14 cellular contexts compared by ENCODE assay signal in genomic region chr12:129570796-129571400, GRCh38.
"Had no signal": no experiment of that assay in that cellular context is flagged by ENCODE, and none has a peak within 500 bp of the region (broad histone marks: within the 10 kb centered on the region; RNA-seq: fewer than 3 reads in every experiment).

No MANE protein-coding gene starts in this region.

- H3K27ac ChIP-seq: hepatocyte, lower lobe of right lung, right atrium auricular region, transverse colon had no signal

- H3K79me2 ChIP-seq: hepatocyte had no signal

- H3K36me3 ChIP-seq: lower lobe of right lung, right atrium auricular region, transverse colon had no signal

- H3K4me3 ChIP-seq: hepatocyte, lower lobe of right lung, right atrium auricular region, transverse colon had no signal

- H3K27me3 ChIP-seq: hepatocyte, right atrium auricular region, transverse colon had no signal

- H3K9me3 ChIP-seq: lower lobe of right lung, right atrium auricular region, transverse colon had no signal

- H3K4me2 ChIP-seq: hepatocyte had no signal

- H2AFZ ChIP-seq: hepatocyte had no signal

- H3K4me1 ChIP-seq: lower lobe of right lung, right atrium auricular region, transverse colon had no signal

- DNase-seq: activated CD4-positive, alpha-beta T cell treated with anti-CD3 and anti-CD28 coated beads, Interleukin-2, amount 50 U/mL, for 1 hour; activated CD4-positive, CD25-positive, alpha-beta regulatory T cell; activated naive CD4-positive, alpha-beta T cell treated with anti-CD3 and anti-CD28 coated beads, Interleukin-2, amount 10 ng/mL, durations not matched to agents 7 days and 5 days; activated T-cell treated with anti-CD3 and anti-CD28 coated beads for 4 hours; lower lobe of right lung; natural killer cell; nucleus accumbens; small intestine; stimulated activated naive B cell treated with anti-CD40 and anti-IgM and Interleukin-4, amounts not matched to agents 10 μg/mL and 1 μg/mL and 100 μg/mL, for 72 hours; substantia nigra; T-helper 2 cell; transverse colon had no signal
